In genomic region chr5:14992757-14993725, GRCh38 we compare ENCODE assay signal across 8 cellular contexts.
DNase-seq lines count a peak whose midpoint lies in the region; ATAC-seq and TF ChIP-seq lines count a peak whose summit lies in the region.
"Not testable (repeated sequence)": the region's sequence is repeated elsewhere in the genome, so short reads cannot be mapped to it uniquely, and the experiment has no call there.

No MANE protein-coding gene starts in this region.

- not testable (repeated sequence) for H3K36me3 ChIP-seq in DND-41 (ENCODE audit: insufficient read depth, low read length)

- H3K36me3 Mint-ChIP-seq in IgD-negative memory B cell; activated naive CD8-positive, alpha-beta T cell treated with anti-CD3 and anti-CD28 coated beads, Interleukin-2, amount 10 ng/mL, durations not matched to agents 7 days and 5 days; naive B cell: not testable (repeated sequence)

- ATAC-seq in DND-41 (ENCODE audit: insufficient read depth, low read depth) (peak; percentile 60; the same call in 2 of the 3 replicates), GM19397 (IDR thresholded peaks at IDR 0.05; ENCODE audit: unreplicated experiment) (peak; percentile 66), HG02870 (IDR thresholded peaks at IDR 0.05; ENCODE audit: unreplicated experiment) (peak; percentile 80), naive B cell (ENCODE audit: low read depth in 2 of 2) (peak; percentile 89)
- peak; percentile 97 for ATAC-seq in activated naive CD8-positive, alpha-beta T cell treated with anti-CD3 and anti-CD28 coated beads, Interleukin-2, amount 10 ng/mL, durations not matched to agents 7 days and 5 days (ENCODE audit: low read depth)

- peak; percentile 10 for TF ChIP-seq CTCF in DND-41 (IDR thresholded peaks at IDR 0.05; ENCODE audit: borderline replicate concordance, extremely low read depth, low read length, poor library complexity, severe bottlenecking)

- H3K9ac ChIP-seq in DND-41 (ENCODE audit: low read depth, low read length) = peak overlapping the region; percentile 50

- not testable (repeated sequence) for H3K27ac ChIP-seq in DND-41 (ENCODE audit: low read length)

- peaks cover 18 to 26% (median 21%) of the 10 kb centered on the region in 3 donors for H3K4me1 Mint-ChIP-seq in IgD-negative memory B cell
- H3K4me1 Mint-ChIP-seq in activated naive CD8-positive, alpha-beta T cell treated with anti-CD3 and anti-CD28 coated beads, Interleukin-2, amount 10 ng/mL, durations not matched to agents 7 days and 5 days = peaks cover 11% of the 10 kb centered on the region
- peaks cover 11 to 30% (median 15%) of the 10 kb centered on the region in 3 donors for H3K4me1 Mint-ChIP-seq in naive B cell

- H3K27me3 ChIP-seq in DND-41 (ENCODE audit: insufficient read depth, low read length, poor library complexity) = not testable (repeated sequence)

- H3K4me3 ChIP-seq in DND-41 (ENCODE audit: low read depth in 1 of 2, low read length in 2 of 2) = peak overlapping the region; percentile 5 to 56; a peak in 3 of 4 replicates

- not testable (repeated sequence) for H3K27me3 Mint-ChIP-seq in IgD-negative memory B cell; activated naive CD8-positive, alpha-beta T cell treated with anti-CD3 and anti-CD28 coated beads, Interleukin-2, amount 10 ng/mL, durations not matched to agents 7 days and 5 days; naive B cell

- H3K27ac Mint-ChIP-seq in IgD-negative memory B cell = peak overlapping the region; percentile 93 to 99 (median 96)
- peak overlapping the region; percentile 94 for H3K27ac Mint-ChIP-seq in activated naive CD8-positive, alpha-beta T cell treated with anti-CD3 and anti-CD28 coated beads, Interleukin-2, amount 10 ng/mL, durations not matched to agents 7 days and 5 days
- peak overlapping the region; percentile 97 to 99 (median 99) for H3K27ac Mint-ChIP-seq in naive B cell

- POLR2A ChIA-PET in activated naive CD8-positive, alpha-beta T cell treated with anti-CD3 and anti-CD28 coated beads, Interleukin-2, amount 10 ng/mL, durations not matched to agents 7 days and 5 days (lab: Charles Lee) = interaction anchor here (0.7 to 1.8 kb wide), 8 partner anchors 9 to 627 kb away, joined by 3 to 7 read pairs (median 4); partner anchors contain the start of gene ANKH

- H3K4me3 Mint-ChIP-seq in IgD-negative memory B cell (peak overlapping the region; percentile 93 to 99 (median 98)), naive B cell (peak overlapping the region; percentile 90 to 99 (median 96))
- peak overlapping the region; percentile 88 for H3K4me3 Mint-ChIP-seq in activated naive CD8-positive, alpha-beta T cell treated with anti-CD3 and anti-CD28 coated beads, Interleukin-2, amount 10 ng/mL, durations not matched to agents 7 days and 5 days

- not testable (repeated sequence) for H3K9me3 ChIP-seq in DND-41 (ENCODE audit: insufficient read depth, low read length, severe bottlenecking)

- not testable (repeated sequence) for H3K9me3 Mint-ChIP-seq in IgD-negative memory B cell; activated naive CD8-positive, alpha-beta T cell treated with anti-CD3 and anti-CD28 coated beads, Interleukin-2, amount 10 ng/mL, durations not matched to agents 7 days and 5 days; naive B cell

- H4K20me1 ChIP-seq in DND-41 (ENCODE audit: insufficient read depth, low read length) = not testable (repeated sequence)

- not testable (repeated sequence) for H3K79me2 ChIP-seq in DND-41 (ENCODE audit: insufficient read depth, low read length)

- DNase-seq in DND-41 (peak; percentile 24), naive B cell (peak; percentile 82)
- peak; percentile 38 to 53 for DNase-seq in activated CD4-positive, alpha-beta T cell treated with anti-CD3 and anti-CD28 coated beads, Interleukin-2, amount 50 U/mL, for 48 hours
- peak; percentile 60 for DNase-seq in activated naive CD8-positive, alpha-beta T cell treated with anti-CD3 and anti-CD28 coated beads, Interleukin-2, amount 10 ng/mL, durations not matched to agents 7 days and 5 days
- peak; percentile 9 to 20 for DNase-seq in stimulated activated CD8-positive, alpha-beta memory T cell treated with anti-CD3 and anti-CD28 coated beads, Interleukin-4, amount 100 ng/mL, for 1 hour (ENCODE audit: low read depth in 2 of 2, low spot score in 1 of 2)

- H3K4me2 ChIP-seq in DND-41 (ENCODE audit: insufficient read depth, low read length) = peak overlapping the region; percentile 59

- peak overlapping the region; percentile 77 for H2AFZ ChIP-seq in DND-41 (ENCODE audit: low read depth, low read length)

- peaks cover 16% of the 10 kb centered on the region for H3K4me1 ChIP-seq in DND-41 (ENCODE audit: insufficient read depth, low read length)

Comparison
In these comparisons a context has a peak if more than half of its experiments do, and no peak if none do; other contexts are left out.
1. DNase-seq: peak in every context shown above with its lines; median percentile 82 in naive B cell; 60 in activated naive CD8-positive, alpha-beta T cell treated with anti-CD3 and anti-CD28 coated beads, Interleukin-2, amount 10 ng/mL, durations not matched to agents 7 days and 5 days; 46 in activated CD4-positive, alpha-beta T cell treated with anti-CD3 and anti-CD28 coated beads, Interleukin-2, amount 50 U/mL, for 48 hours; 24 in DND-41; 14 in stimulated activated CD8-positive, alpha-beta memory T cell treated with anti-CD3 and anti-CD28 coated beads, Interleukin-4, amount 100 ng/mL, for 1 hour.